Comparison of ENCODE assay signal across 30 cellular contexts in genomic region chr3:81863714-81864113, GRCh38.
"Had no signal": no experiment of that assay in that cellular context is flagged by ENCODE, and none has a peak within 500 bp of the region (broad histone marks: within the 10 kb centered on the region; RNA-seq: fewer than 3 reads in every experiment).

No MANE protein-coding gene starts in this region.

- H3K4me1 Mint-ChIP-seq: activated CD4-positive, alpha-beta memory T cell treated with anti-CD3 and anti-CD28 coated beads, Interleukin-2, amount 10 ng/mL, durations not matched to agents 7 days and 5 days; activated T-helper 17 cell treated with anti-CD3 and anti-CD28 coated beads, Interleukin-2, amount 50 U/mL, for 72 hours had no signal

- H3K9me3 Mint-ChIP-seq: activated CD4-positive, alpha-beta memory T cell treated with anti-CD3 and anti-CD28 coated beads, Interleukin-2, amount 10 ng/mL, durations not matched to agents 7 days and 5 days; activated naive CD8-positive, alpha-beta T cell treated with anti-CD3 and anti-CD28 coated beads for 36 hours; activated T-cell treated with anti-CD3 and anti-CD28 coated beads, Interleukin-2, amount 50 U/mL, for 72 hours; activated T-helper 17 cell treated with anti-CD3 and anti-CD28 coated beads, Interleukin-2, amount 50 U/mL, for 72 hours; T-helper 1 cell treated with Interleukin-12 subunit alpha and Interleukin-12 subunit beta and Interleukin-4 antibody, amounts not matched to agents 30 μg/mL and 1 μg/mL, for 36 hours; T-helper 2 cell treated with Interferon-gamma antibody and Interleukin-4, amounts not matched to agents 5 μg/mL and 100 μg/mL, for 36 hours had no signal

- H3K4me1 ChIP-seq: ascending aorta, SJCRH30 had no signal

- DNase-seq: activated CD4-positive, alpha-beta memory T cell treated with anti-CD3 and anti-CD28 coated beads, Interleukin-2, amount 10 ng/mL, durations not matched to agents 7 days and 5 days; activated CD4-positive, alpha-beta T cell treated with anti-CD3 and anti-CD28 coated beads for 1 hour; activated CD4-positive, alpha-beta T cell treated with anti-CD3 and anti-CD28 coated beads for 48 hours; activated CD4-positive, CD25-positive, alpha-beta regulatory T cell; activated effector memory CD4-positive, alpha-beta T cell treated with anti-CD3 and anti-CD28 coated beads, Interleukin-2, amount 50 U/mL, for 16 hours; activated naive CD4-positive, alpha-beta T cell; activated naive CD4-positive, alpha-beta T cell treated with anti-CD3 and anti-CD28 coated beads, Interleukin-2, amount 50 U/mL, for 16 hours; activated naive CD8-positive, alpha-beta T cell treated with anti-CD3 and anti-CD28 coated beads for 36 hours; activated T-cell treated with anti-CD3 and anti-CD28 coated beads, Interleukin-2, amount 50 U/mL, for 1 hour; activated T-cell treated with anti-CD3 and anti-CD28 coated beads, Interleukin-2, amount 50 U/mL, for 72 hours; amniotic stem cell; Karpas-422; MM.1S; MV-4-11; NCI-H1092; NCI-H1436 treated with DMSO at 0.1 percent for 48 hours; NCI-H1694 treated with DMSO at 0.1 percent for 48 hours; NCI-H2029; NCI-H345; NCI-H524 treated with DMSO at 0.1 percent for 48 hours; NK-92 treated with Interleukin-12 subunit alpha and Interleukin-12 subunit beta, amount 100 ng/mL, for 24 hours; OCI-M1; SHP77; SJCRH30 had no signal

- H3K4me3 ChIP-seq: ascending aorta, K562, SJCRH30, SK-N-MC had no signal

- FAIRE-seq: K562 had no signal

- H3K36me3 ChIP-seq: ascending aorta, SJCRH30 had no signal

- H3K4me3 Mint-ChIP-seq: activated CD4-positive, alpha-beta memory T cell treated with anti-CD3 and anti-CD28 coated beads, Interleukin-2, amount 10 ng/mL, durations not matched to agents 7 days and 5 days; activated naive CD8-positive, alpha-beta T cell treated with anti-CD3 and anti-CD28 coated beads for 36 hours; activated T-cell treated with anti-CD3 and anti-CD28 coated beads, Interleukin-2, amount 50 U/mL, for 72 hours; activated T-helper 17 cell treated with anti-CD3 and anti-CD28 coated beads, Interleukin-2, amount 50 U/mL, for 72 hours; T-helper 1 cell treated with Interleukin-12 subunit alpha and Interleukin-12 subunit beta and Interleukin-4 antibody, amounts not matched to agents 30 μg/mL and 1 μg/mL, for 36 hours; T-helper 2 cell treated with Interferon-gamma antibody and Interleukin-4, amounts not matched to agents 5 μg/mL and 100 μg/mL, for 36 hours had no signal

- H3K27me3 Mint-ChIP-seq: activated CD4-positive, alpha-beta memory T cell treated with anti-CD3 and anti-CD28 coated beads, Interleukin-2, amount 10 ng/mL, durations not matched to agents 7 days and 5 days had no signal

- ATAC-seq: activated T-cell treated with anti-CD3 and anti-CD28 coated beads, Interleukin-2, amount 50 U/mL, for 72 hours; activated T-helper 17 cell treated with anti-CD3 and anti-CD28 coated beads, Interleukin-2, amount 50 U/mL, for 72 hours; K562 had no signal

- H3K27me3 ChIP-seq: ascending aorta, SJCRH30 had no signal

- H3K36me3 Mint-ChIP-seq: activated naive CD8-positive, alpha-beta T cell treated with anti-CD3 and anti-CD28 coated beads for 36 hours had no signal

- H3K27ac ChIP-seq: ascending aorta, SJCRH30, SK-N-MC had no signal

- H3K9me3 ChIP-seq: ascending aorta, SJCRH30 had no signal

- H3K27ac Mint-ChIP-seq: activated CD4-positive, alpha-beta memory T cell treated with anti-CD3 and anti-CD28 coated beads, Interleukin-2, amount 10 ng/mL, durations not matched to agents 7 days and 5 days; activated naive CD8-positive, alpha-beta T cell treated with anti-CD3 and anti-CD28 coated beads for 36 hours; activated T-cell treated with anti-CD3 and anti-CD28 coated beads, Interleukin-2, amount 50 U/mL, for 72 hours; activated T-helper 17 cell treated with anti-CD3 and anti-CD28 coated beads, Interleukin-2, amount 50 U/mL, for 72 hours; T-helper 1 cell treated with Interleukin-12 subunit alpha and Interleukin-12 subunit beta and Interleukin-4 antibody, amounts not matched to agents 30 μg/mL and 1 μg/mL, for 36 hours; T-helper 2 cell treated with Interferon-gamma antibody and Interleukin-4, amounts not matched to agents 5 μg/mL and 100 μg/mL, for 36 hours had no signal
